ENCODE assay signal across 8 cellular contexts in the genomic region with DNA sequence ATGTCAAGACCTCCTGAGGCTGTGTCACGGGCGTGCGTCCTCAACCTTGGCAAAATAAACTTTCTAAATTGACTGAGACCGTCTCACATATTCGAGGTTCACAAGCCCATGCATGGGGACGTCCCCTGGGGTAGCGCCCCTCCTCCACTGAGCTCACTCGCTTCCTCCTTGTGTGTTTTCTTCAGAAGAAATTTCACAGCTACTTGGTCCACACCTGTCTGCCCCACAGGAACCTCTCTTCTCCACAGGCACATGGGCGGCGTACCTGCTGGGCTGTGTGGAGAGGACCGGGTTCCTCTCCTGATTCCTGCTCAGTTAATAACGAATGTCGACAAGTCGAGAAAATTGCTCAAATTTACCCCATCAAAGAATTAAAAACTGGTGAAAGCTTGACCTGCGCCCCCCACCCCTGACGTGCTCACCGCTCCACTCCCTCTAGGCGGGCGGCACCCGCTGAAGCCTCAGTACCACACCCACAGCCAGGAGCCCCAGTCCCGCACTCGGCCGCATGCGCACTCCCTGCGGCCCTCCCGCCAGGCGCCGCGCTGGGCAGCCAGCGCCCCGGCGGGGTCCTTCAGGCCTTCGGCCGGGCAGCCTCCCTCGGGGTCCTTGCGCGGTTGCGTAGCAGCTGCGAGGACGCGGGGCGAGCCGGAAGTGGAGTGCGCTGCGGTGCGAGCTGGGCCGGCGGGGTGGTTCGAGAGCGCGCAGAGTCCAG. TPM values are rescaled to one million over a fixed set of nuclear protein-coding genes. Genes with fewer than 3 reads are reported as not detected.
DNase-seq lines count a peak whose midpoint lies in the region; TF ChIP-seq lines count a peak whose summit lies in the region.
"Not testable (repeated sequence)": the region's sequence is repeated elsewhere in the genome, so short reads cannot be mapped to it uniquely, and the experiment has no call there.

A gene (plus strand): TSS at position 651 of the 715 bp plus-strand sequence. CDS start 1,341 bp downstream, outside the sequence.

- H3K9me3 Mint-ChIP-seq in chondrocyte (ENCODE audit: low read depth) = not testable (repeated sequence)

- not testable (repeated sequence) for H3K36me3 ChIP-seq in HEK293 (ENCODE audit: control insufficient read depth in 2 of 2, insufficient read depth in 1 of 2, low read length in 2 of 2); thyroid gland

- not testable (repeated sequence) for H3K27ac ChIP-seq in HEK293 (ENCODE audit: extremely low read depth, low read depth, low read length); thyroid gland

- intact Hi-C loops in thyroid gland (cut with DNase I) = not testable (repeated sequence)

- peak within 1 kb of the TSS; percentile 56 for H3K4me3 ChIP-seq in GM12864 (ENCODE audit: low read depth, low read length)
- peak within 1 kb of the TSS; percentile 46 for H3K4me3 ChIP-seq in HEK293 (ENCODE audit: low read depth, low read length)
- H3K4me3 ChIP-seq in thyroid gland (replicated peaks in 1 of 3) = peak within 1 kb of the TSS in 2 of 3 donors; percentile 11 to 23

- H3K9me3 ChIP-seq in HEK293 (ENCODE audit: control insufficient read depth, insufficient read depth, low read depth, low read length); thyroid gland: not testable (repeated sequence)

- TF ChIP-seq RAD21 in Ishikawa (IDR thresholded peaks at IDR 0.05; ENCODE audit: low read depth) = not testable (repeated sequence)

- TF ChIP-seq EP300 in Ishikawa (IDR thresholded peaks at IDR 0.05; ENCODE audit: borderline replicate concordance) = not testable (repeated sequence)

- TF ChIP-seq POLR2A in thyroid gland (IDR thresholded peaks at IDR 0.05) = not testable (repeated sequence)

- CTCF ChIA-PET in HEK293 (lab: Yijun Ruan, JAX) = not testable (repeated sequence)

- not testable (repeated sequence) for H3K4me1 Mint-ChIP-seq in chondrocyte (ENCODE audit: low read depth)

- not testable (repeated sequence) for H3K36me3 Mint-ChIP-seq in chondrocyte (ENCODE audit: low read depth)

- peak within 1 kb of the TSS; percentile 85 for H3K4me3 Mint-ChIP-seq in chondrocyte (ENCODE audit: unreplicated experiment)

- WGBS in thyroid gland, 2 donors = 0% methylated on average over 7 to 8 of the region's 51 CpGs

- not testable (repeated sequence) for H3K27me3 Mint-ChIP-seq in chondrocyte (ENCODE audit: low read depth)

- POLR2A ChIA-PET in HEK293 (lab: Yijun Ruan, JAX) = not testable (repeated sequence)

- DNase-seq in GM12864 (ENCODE audit: low read depth) = not testable (repeated sequence)
- DNase-seq in activated CD4-positive, alpha-beta T cell treated with anti-CD3 and anti-CD28 coated beads, Interleukin-2, amount 50 U/mL, for 48 hours = peak; percentile 85 to 88
- DNase-seq in chondrocyte (ENCODE audit: low spot score) (peak; percentile 93), iPS-NIHi7 (ENCODE audit: extremely low spot score) (peak; percentile 72), renal cortical epithelial cell (ENCODE audit: low read depth) (peak; percentile 49), thyroid gland (peak; percentile 81 to 82)

- H3K27ac Mint-ChIP-seq in chondrocyte (ENCODE audit: unreplicated experiment) = peak within 1 kb of the TSS; percentile 79

- TF ChIP-seq CTCF in GM12864 (IDR thresholded peaks at IDR 0.05; ENCODE audit: low read depth, low read length, missing control alignments); HEK293 (tag by site-specific recombination; IDR thresholded peaks at IDR 0.05); chondrocyte (IDR thresholded peaks at IDR 0.05); thyroid gland (IDR thresholded peaks at IDR 0.05): not testable (repeated sequence)

- not testable (repeated sequence) for H3K27me3 ChIP-seq in thyroid gland

- H3K4me1 ChIP-seq in HEK293 (ENCODE audit: control insufficient read depth, insufficient read depth, low read length); thyroid gland: not testable (repeated sequence)

TF ChIP-seq in HEK293, 187 proteins besides CTCF, POLR2A, EP300 and RAD21:
- TF ChIP-seq ZNF335 (tag by site-specific recombination; conservative IDR thresholded peaks at IDR 0.05) = peak; percentile 14; the same call in 1 of the 2 replicates
- TF ChIP-seq, protein P1, sequence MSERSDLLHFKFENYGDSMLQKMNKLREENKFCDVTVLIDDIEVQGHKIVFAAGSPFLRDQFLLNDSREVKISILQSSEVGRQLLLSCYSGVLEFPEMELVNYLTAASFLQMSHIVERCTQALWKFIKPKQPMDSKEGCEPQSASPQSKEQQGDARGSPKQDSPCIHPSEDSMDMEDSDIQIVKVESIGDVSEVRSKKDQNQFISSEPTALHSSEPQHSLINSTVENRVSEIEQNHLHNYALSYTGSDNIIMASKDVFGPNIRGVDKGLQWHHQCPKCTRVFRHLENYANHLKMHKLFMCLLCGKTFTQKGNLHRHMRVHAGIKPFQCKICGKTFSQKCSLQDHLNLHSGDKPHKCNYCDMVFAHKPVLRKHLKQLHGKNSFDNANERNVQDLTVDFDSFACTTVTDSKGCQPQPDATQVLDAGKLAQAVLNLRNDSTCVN (tag by site-specific recombination; optimal IDR thresholded peaks at IDR 0.05) = peak; percentile 68
TF ChIP-seq in HEK293: peak in this region for 2; not testable (repeated sequence) for 185.

TF ChIP-seq in Ishikawa, 13 proteins besides CTCF, POLR2A, EP300 and RAD21:
- TF ChIP-seq, protein P2, sequence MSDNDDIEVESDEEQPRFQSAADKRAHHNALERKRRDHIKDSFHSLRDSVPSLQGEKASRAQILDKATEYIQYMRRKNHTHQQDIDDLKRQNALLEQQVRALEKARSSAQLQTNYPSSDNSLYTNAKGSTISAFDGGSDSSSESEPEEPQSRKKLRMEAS (IDR thresholded peaks at IDR 0.05) = peak; percentile 35; the same call in 1 of the 2 replicates

RNA-seq across cellular contexts. Expression of the gene that starts here (rescaled TPM):
- total RNA-seq in chondrocyte (11.1 to 23.5 TPM (median 12.2 TPM) in 3 replicates), renal cortical epithelial cell (3.5 and 21.3 TPM in 2 replicates), thyroid gland (10 to 100 TPM; 18.1 to 40.8 (median 27.2) TPM)
